Comparison of ENCODE assay signal across 25 cellular contexts in genomic region chr11:69554849-69555248, GRCh38.
DNase-seq lines count a peak whose midpoint lies in the region; ATAC-seq and TF ChIP-seq lines count a peak whose summit lies in the region.
"Had no signal": no experiment of that assay in that cellular context is flagged by ENCODE, and none has a peak within 500 bp of the region (broad histone marks: within the 10 kb centered on the region; RNA-seq: fewer than 3 reads in every experiment).

No MANE protein-coding gene starts in this region.

- H3K27me3 Mint-ChIP-seq in nephron progenitor cell (ENCODE audit: low read depth, poor library complexity): no peaks in the 10 kb centered on the region

- ATAC-seq in HG03460 (IDR thresholded peaks at IDR 0.05; ENCODE audit: unreplicated experiment): no peak
- ATAC-seq: GM23338, psoas muscle had no signal

- 77% methylated on average over 4 of the region's 6 CpGs for WGBS in esophagus muscularis mucosa
- WGBS in smooth muscle cell (ENCODE audit: low lambda C conversion rate): 60% methylated on average over 6 of the region's 6 CpGs

- H3F3A ChIP-seq in smooth muscle cell (ENCODE audit: low read depth): no peaks in the 10 kb centered on the region

- H4K20me1 ChIP-seq in smooth muscle cell (ENCODE audit: low read depth): no peaks in the 10 kb centered on the region

- no peaks in the 10 kb centered on the region for H3K36me3 ChIP-seq in SJCRH30
- no peaks in the 10 kb centered on the region for H3K36me3 ChIP-seq in esophagus muscularis mucosa
- H3K36me3 ChIP-seq in smooth muscle cell (ENCODE audit: low read depth): no peaks in the 10 kb centered on the region
- H3K36me3 ChIP-seq: left ventricle myocardium inferior, neural progenitor cell had no signal

- H3K27ac ChIP-seq in SJCRH30 (peak overlapping the region; percentile 76), esophagus muscularis mucosa (replicated peaks in 1 of 4) (no peak overlapping the region), smooth muscle cell (ENCODE audit: low read depth) (no peak overlapping the region)
- H3K27ac ChIP-seq: left ventricle myocardium inferior, neural progenitor cell, psoas muscle, RWPE1, VCaP had no signal

- H3K36me3 Mint-ChIP-seq in nephron progenitor cell (ENCODE audit: low read depth): no peaks in the 10 kb centered on the region
- H3K36me3 Mint-ChIP-seq: neural progenitor cell had no signal

- H3K9me3 Mint-ChIP-seq in nephron progenitor cell: peaks cover 17% of the 10 kb centered on the region

- TF ChIP-seq EP300 in esophagus muscularis mucosa (IDR thresholded peaks at IDR 0.05): no peak

- no peak for TF ChIP-seq POLR2A in esophagus muscularis mucosa (IDR thresholded peaks at IDR 0.05; ENCODE audit: low read depth)

- H3K4me1 Mint-ChIP-seq in nephron progenitor cell: peaks cover 7% of the 10 kb centered on the region
- H3K4me1 Mint-ChIP-seq: GM23338 had no signal

- H3K27me3 ChIP-seq in SJCRH30 (no peaks in the 10 kb centered on the region), esophagus muscularis mucosa (no peaks in the 10 kb centered on the region), smooth muscle cell (ENCODE audit: low read depth) (no peaks in the 10 kb centered on the region)
- H3K27me3 ChIP-seq: neural progenitor cell had no signal

- peak; percentile 8 for DNase-seq in D341Med (ENCODE audit: low spot score)
- peak; percentile 62 to 67 for DNase-seq in SJCRH30
- peak; percentile 90 for DNase-seq in foreskin melanocyte
- no peak for DNase-seq in nephron progenitor cell
- DNase-seq in stimulated activated CD4-positive, alpha-beta T cell treated with anti-CD3 and anti-CD28 coated beads, Interleukin-1b, Interleukin-23, amount 100 ng/mL, for 48 hours: no peak
- DNase-seq in esophagus muscularis mucosa (ENCODE audit: extremely low spot score): no peak
- no peak for DNase-seq in smooth muscle cell (lab: John Stamatoyannopoulos, UW; ENCODE audit: unreplicated experiment)
- DNase-seq: activated CD4-positive, alpha-beta T cell treated with anti-CD3 and anti-CD28 coated beads for 48 hours; activated naive CD4-positive, alpha-beta T cell treated with anti-CD3 and anti-CD28 coated beads for 36 hours; activated T-cell treated with anti-CD3 and anti-CD28 coated beads, Interleukin-2, amount 50 U/mL, for 48 hours; CD4-positive, alpha-beta memory T cell; head of caudate nucleus; Karpas-422; left ventricle myocardium inferior; NCI-H187; NCI-H774; psoas muscle; SK-N-SH; small intestine had no signal

- no peak overlapping the region for H3K9ac ChIP-seq in smooth muscle cell (ENCODE audit: low read depth)
- H3K9ac ChIP-seq: neural progenitor cell, SK-N-SH had no signal

- H3K9me3 ChIP-seq in SJCRH30 (replicated peaks): peaks cover 4% of the 10 kb centered on the region
- peaks cover 0 to 18% (median 15%) of the 10 kb centered on the region in 4 donors for H3K9me3 ChIP-seq in esophagus muscularis mucosa
- H3K9me3 ChIP-seq in smooth muscle cell (replicated peaks; ENCODE audit: low read depth): no peaks in the 10 kb centered on the region

- no peak overlapping the region for H3K4me3 Mint-ChIP-seq in nephron progenitor cell
- H3K4me3 Mint-ChIP-seq: activated naive CD4-positive, alpha-beta T cell treated with anti-CD3 and anti-CD28 coated beads for 36 hours; CD4-positive, alpha-beta memory T cell; dendritic cell treated with granulocyte-macrophage colony-stimulating factor and Interleukin-4, amounts not matched to agents 40 ng/mL and 50 ng/mL, for 4 days; GM23338; neural progenitor cell had no signal

- peak overlapping the region; percentile 54 for H3K27ac Mint-ChIP-seq in nephron progenitor cell
- H3K27ac Mint-ChIP-seq: activated naive CD4-positive, alpha-beta T cell treated with anti-CD3 and anti-CD28 coated beads for 36 hours; CD4-positive, alpha-beta memory T cell; dendritic cell treated with granulocyte-macrophage colony-stimulating factor and Interleukin-4, amounts not matched to agents 40 ng/mL and 50 ng/mL, for 4 days; GM23338; neural progenitor cell had no signal

- H3K4me2 ChIP-seq in smooth muscle cell: no peak overlapping the region
- H3K4me2 ChIP-seq: GM23338, neural progenitor cell, SK-N-SH had no signal

- no peaks in the 10 kb centered on the region for H3K79me2 ChIP-seq in smooth muscle cell (ENCODE audit: low read depth)

- intact Hi-C loops in esophagus muscularis mucosa (cut with DNase I): no loop called here

- H3K4me1 ChIP-seq in SJCRH30 (peaks cover 6% of the 10 kb centered on the region; the same call in 1 of the 2 replicates), esophagus muscularis mucosa (peaks cover 0 to 4% (median 0%) of the 10 kb centered on the region in 4 donors), smooth muscle cell (ENCODE audit: low read depth) (no peaks in the 10 kb centered on the region)
- H3K4me1 ChIP-seq: left ventricle myocardium inferior, neural progenitor cell, psoas muscle had no signal

- H3K4me3 ChIP-seq in SJCRH30 (peak overlapping the region; percentile 20; the same call in 1 of the 2 replicates), esophagus muscularis mucosa (no peak overlapping the region), smooth muscle cell (no peak overlapping the region)
- H3K4me3 ChIP-seq: GM23338, left ventricle myocardium inferior, neural progenitor cell, psoas muscle had no signal

- H2AFZ ChIP-seq in smooth muscle cell (ENCODE audit: low read depth): no peak overlapping the region
- H2AFZ ChIP-seq: GM23338, neural progenitor cell had no signal

- no peak for TF ChIP-seq CTCF in nephron progenitor cell (IDR thresholded peaks at IDR 0.05)
- no peak for TF ChIP-seq CTCF in esophagus muscularis mucosa (IDR thresholded peaks at IDR 0.05)
- no peak for TF ChIP-seq CTCF in smooth muscle cell (IDR thresholded peaks at IDR 0.05; ENCODE audit: borderline replicate concordance, insufficient read depth, poor library complexity, severe bottlenecking)

Comparison
In these comparisons a context has a peak if more than half of its experiments do, and no peak if none do; other contexts are left out.
1. DNase-seq: peak in D341Med (single experiment), SJCRH30 (2 of 2) and foreskin melanocyte (single experiment); none in nephron progenitor cell (single experiment), stimulated activated CD4-positive, alpha-beta T cell treated with anti-CD3 and anti-CD28 coated beads, Interleukin-1b, Interleukin-23, amount 100 ng/mL, for 48 hours (single experiment), esophagus muscularis mucosa (single experiment) and smooth muscle cell (single experiment).